Comparison of ENCODE assay signal across 8 cellular contexts in the genomic region with DNA sequence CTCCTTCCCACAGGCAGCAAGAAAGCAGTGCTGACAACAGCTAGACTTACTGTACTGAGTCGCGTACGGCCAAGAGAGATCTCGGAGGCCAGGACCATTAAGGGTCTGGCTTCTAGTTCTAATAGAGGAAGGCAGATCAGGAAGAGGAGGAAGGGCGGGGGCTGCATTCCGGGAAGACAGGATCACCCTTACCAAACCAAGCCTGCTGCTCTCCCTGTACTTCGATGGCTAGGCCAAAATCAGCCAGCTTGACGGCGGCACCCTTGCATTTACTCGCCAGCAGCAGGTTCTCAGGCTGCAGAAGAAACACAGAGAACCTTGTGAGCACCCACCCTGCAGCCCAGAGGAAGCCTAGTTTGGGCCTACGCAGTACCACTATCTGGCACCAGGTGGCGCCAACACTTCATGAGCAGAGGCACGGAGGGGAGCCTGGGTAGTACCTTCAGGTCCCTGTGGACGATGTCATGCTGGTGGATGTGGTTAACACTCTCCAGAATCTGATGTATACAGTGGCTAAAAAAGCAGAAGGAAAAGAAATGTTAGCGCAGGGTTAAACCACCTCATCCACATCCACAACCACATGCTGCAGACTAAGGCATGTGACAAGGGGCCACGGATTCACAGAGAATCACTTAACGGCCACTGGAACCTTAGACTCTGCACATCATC. TPM values are rescaled to one million over a fixed set of nuclear protein-coding genes. Genes with fewer than 3 reads are reported as not detected.
DNase-seq lines count a peak whose midpoint lies in the region; FAIRE-seq and TF ChIP-seq lines count a peak whose summit lies in the region.

No MANE protein-coding gene starts in this region.

- H3K4me2 ChIP-seq in H9 (ENCODE audit: insufficient read depth, insufficient read length, low read length): no peak overlapping the region
- H3K4me2 ChIP-seq in SU-DHL-6 (ENCODE audit: low read depth, low read length, poor library complexity, severe bottlenecking): no peak overlapping the region

- H3K27me3 ChIP-seq in H9 (ENCODE audit: insufficient read depth, low read length) (no peaks in the 10 kb centered on the region), SU-DHL-6 (ENCODE audit: low read length) (no peaks in the 10 kb centered on the region), prostate gland (replicated peaks; ENCODE audit: insufficient read depth) (no peaks in the 10 kb centered on the region)

- peak; percentile 93 for DNase-seq in GM10248 (ENCODE audit: extremely low spot score)
- DNase-seq in H9: peak; percentile 80
- DNase-seq in M059J (ENCODE audit: low read depth): peak; percentile 67
- peak; percentile 87 for DNase-seq in activated naive CD8-positive, alpha-beta T cell treated with anti-CD3 and anti-CD28 coated beads for 36 hours
- DNase-seq in cardiac septum (ENCODE audit: low spot score): peak; percentile 91
- DNase-seq in prostate gland (ENCODE audit: low spot score): peak; percentile 72
- peak; percentile 88 for DNase-seq in urothelium cell line (ENCODE audit: low spot score)

- FAIRE-seq in urothelium cell line (lab: Jason Lieb, UNC): peak; percentile 90

- peaks cover 8 to 17% of the 10 kb centered on the region in 2 experiments for H3K4me1 Mint-ChIP-seq in H9
- peaks cover 10% of the 10 kb centered on the region for H3K4me1 Mint-ChIP-seq in activated naive CD8-positive, alpha-beta T cell treated with anti-CD3 and anti-CD28 coated beads for 36 hours

- H3K36me3 ChIP-seq in SU-DHL-6 (ENCODE audit: low read length) (no peaks in the 10 kb centered on the region), prostate gland (peaks cover 0 to 19% of the 10 kb centered on the region in 2 donors)

- no peak overlapping the region for H2BK120ac ChIP-seq in H9 (ENCODE audit: low read depth, low read length, poor library complexity, severe bottlenecking)

- H3K79me1 ChIP-seq in H9 (ENCODE audit: insufficient read depth, low read depth, low read length, poor library complexity, severe bottlenecking): no peaks in the 10 kb centered on the region

- POLR2A ChIA-PET in GM10248 (lab: Yijun Ruan, JAX): no interaction called here

- no peak overlapping the region for H2BK5ac ChIP-seq in H9 (ENCODE audit: insufficient read length, low read length)

- H4K5ac ChIP-seq in H9 (ENCODE audit: insufficient read length, low read depth, low read length): no peak overlapping the region

- H2AK5ac ChIP-seq in H9 (ENCODE audit: insufficient read length, low read length): no peak overlapping the region

- H3K9ac ChIP-seq in H9 (ENCODE audit: extremely low read depth, insufficient read length, low read length) (no peak overlapping the region), SU-DHL-6 (ENCODE audit: low read length) (no peak overlapping the region)

- H3K9me2 ChIP-seq in SU-DHL-6 (replicated peaks; ENCODE audit: insufficient read depth, low read length): no peaks in the 10 kb centered on the region

- intact Hi-C loops in cardiac septum (cut with DNase I) (loop anchor here (1.0 to 2.0 kb wide), 2 partner anchors 30 to 92 kb away; no protein-coding TSS in a partner anchor), prostate gland (cut with DNase I) (loop anchor here (1.0 kb wide), 1 partner anchor 30 kb away; no protein-coding TSS in a partner anchor)

- H3K4me1 ChIP-seq in H9 (ENCODE audit: insufficient read depth, low read length) (no peaks in the 10 kb centered on the region), prostate gland (replicated peaks) (no peaks in the 10 kb centered on the region)

- no peak overlapping the region for H2BK15ac ChIP-seq in H9 (ENCODE audit: low read depth, low read length)

- H3K4me3 Mint-ChIP-seq in H9: no peak overlapping the region
- no peak overlapping the region for H3K4me3 Mint-ChIP-seq in activated naive CD8-positive, alpha-beta T cell treated with anti-CD3 and anti-CD28 coated beads for 36 hours

- no peak overlapping the region for H2BK12ac ChIP-seq in H9 (ENCODE audit: insufficient read length, low read depth, low read length)

- H3K9me3 ChIP-seq in H9 (ENCODE audit: control insufficient read depth, low read depth, low read length): no peaks in the 10 kb centered on the region
- no peaks in the 10 kb centered on the region for H3K9me3 ChIP-seq in SU-DHL-6 (ENCODE audit: insufficient read depth, low read length)
- no peaks in the 10 kb centered on the region for H3K9me3 ChIP-seq in prostate gland

- no peaks in the 10 kb centered on the region for H3K9me3 Mint-ChIP-seq in H9
- H3K9me3 Mint-ChIP-seq in activated naive CD8-positive, alpha-beta T cell treated with anti-CD3 and anti-CD28 coated beads for 36 hours: no peaks in the 10 kb centered on the region

- TF ChIP-seq POLR2A in prostate gland (IDR thresholded peaks at IDR 0.05): no peak

- H4K8ac ChIP-seq in H9 (replicated peaks; ENCODE audit: insufficient read length, low read depth, low read length): no peak overlapping the region

- H4K20me1 ChIP-seq in H9 (ENCODE audit: control insufficient read depth, insufficient read depth, insufficient read length) (no peaks in the 10 kb centered on the region), SU-DHL-6 (ENCODE audit: low read depth, low read length) (no peaks in the 10 kb centered on the region)

- CTCF ChIA-PET in GM10248 (lab: Yijun Ruan, JAX): interaction anchor here (0.7 to 12.2 kb wide), 33 partner anchors 10 to 352 kb away, joined by 3 to 383 read pairs (median 4); a partner anchor contains a TSS

- TF ChIP-seq CTCF in GM10248 (IDR thresholded peaks at IDR 0.05; ENCODE audit: control extremely low read depth, extremely low read depth, low read depth, missing control alignments): peak; percentile 99
- TF ChIP-seq CTCF in H9 (conservative IDR thresholded peaks at IDR 0.05): peak; percentile 99
- peak; percentile 90 for TF ChIP-seq CTCF in SU-DHL-6 (IDR thresholded peaks at IDR 0.05; ENCODE audit: insufficient read depth, low read length, poor library complexity, severe bottlenecking)
- TF ChIP-seq CTCF in prostate gland (IDR thresholded peaks at IDR 0.05): peak; percentile 97 to 99 (median 99)

- H3K27me3 Mint-ChIP-seq in H9 (ENCODE audit: low read depth): no peaks in the 10 kb centered on the region
- no peaks in the 10 kb centered on the region for H3K27me3 Mint-ChIP-seq in activated naive CD8-positive, alpha-beta T cell treated with anti-CD3 and anti-CD28 coated beads for 36 hours

- no peaks in the 10 kb centered on the region for H3F3A ChIP-seq in SU-DHL-6 (ENCODE audit: insufficient read depth)

- no CpG with 5 or more reads among the region's 17 CpGs for WGBS in H9 (ENCODE audit: extremely low coverage, insufficient read length, low lambda C conversion rate)
- WGBS in prostate gland: 45% methylated on average over 17 of the region's 17 CpGs

- H3K56ac ChIP-seq in H9 (ENCODE audit: insufficient read length, low read depth, low read length): no peak overlapping the region

- H3K4me3 ChIP-seq in SU-DHL-6 (ENCODE audit: insufficient read depth, low read length, poor library complexity, severe bottlenecking) (no peak overlapping the region), prostate gland (no peak overlapping the region)

- no peak overlapping the region for H3K27ac Mint-ChIP-seq in H9
- H3K27ac Mint-ChIP-seq in activated naive CD8-positive, alpha-beta T cell treated with anti-CD3 and anti-CD28 coated beads for 36 hours: peak overlapping the region; percentile 64

- H3K23ac ChIP-seq in H9 (ENCODE audit: insufficient read length, low read depth, low read length): no peak overlapping the region

- H4K91ac ChIP-seq in H9 (ENCODE audit: insufficient read length, low read depth, low read length): no peak overlapping the region

- H2AFZ ChIP-seq in H9 (ENCODE audit: low read length) (no peak overlapping the region), SU-DHL-6 (ENCODE audit: low read depth, low read length, severe bottlenecking) (no peak overlapping the region)

- H3K36me3 Mint-ChIP-seq in H9 (ENCODE audit: insufficient read depth in 1 of 3, low read depth in 3 of 3): peaks cover 25 to 68% (median 50%) of the 10 kb centered on the region in 3 experiments; a peak in 6 of 7 replicates
- H3K36me3 Mint-ChIP-seq in activated naive CD8-positive, alpha-beta T cell treated with anti-CD3 and anti-CD28 coated beads for 36 hours: peaks cover 17% of the 10 kb centered on the region

- H3K27ac ChIP-seq in H9 (ENCODE audit: insufficient read length, low read depth, low read length) (no peak overlapping the region), SU-DHL-6 (ENCODE audit: low read depth, low read length) (no peak overlapping the region), prostate gland (peak overlapping the region in 1 of 2 donors; percentile 53)

- H3K18ac ChIP-seq in H9 (ENCODE audit: insufficient read length, low read depth, low read length): no peak overlapping the region

- H3K79me2 ChIP-seq in H9 (ENCODE audit: insufficient read depth, low read length): no peaks in the 10 kb centered on the region
- no peaks in the 10 kb centered on the region for H3K79me2 ChIP-seq in SU-DHL-6 (ENCODE audit: insufficient read depth, low read length)

- H3T11ph ChIP-seq in H9 (ENCODE audit: low read length): no peak overlapping the region

- H3K14ac ChIP-seq in H9 (ENCODE audit: insufficient read depth, low read length): no peak overlapping the region

- no peak overlapping the region for H3K4ac ChIP-seq in H9 (ENCODE audit: low read depth, low read length)

- no peaks in the 10 kb centered on the region for H3K23me2 ChIP-seq in H9 (ENCODE audit: insufficient read length, low read depth, low read length, poor library complexity, severe bottlenecking)

- no peak overlapping the region for H2BK20ac ChIP-seq in H9 (ENCODE audit: low read depth, low read length, poor library complexity, severe bottlenecking)

RNA-seq across cellular contexts. Expression of a gene that starts 25.4 kb away (rescaled TPM):
- total RNA-seq in H9 (2021) (30.4 and 31.8 TPM in 2 replicates), cardiac septum (12.7 TPM), prostate gland (10 to 100 TPM; 41.9 to 47.8 TPM)
- total RNA-seq in M059J (2014; rRNA removed; shearing (Covaris generic)): 29.3 and 42.2 TPM in 2 replicates
- 10 to 100 TPM; 16.5 to 17.4 TPM for total RNA-seq in activated naive CD8-positive, alpha-beta T cell treated with anti-CD3 and anti-CD28 coated beads for 36 hours

RNA-seq across cellular contexts. Expression of a gene that starts 37.6 kb away (rescaled TPM):
- total RNA-seq in H9 (2021) (22.0 and 22.9 TPM in 2 replicates), cardiac septum (16.0 TPM), prostate gland (10 to 100 TPM; 39.7 to 57.4 TPM)
- total RNA-seq in M059J (2014; rRNA removed; shearing (Covaris generic)): 2.9 and 9.5 TPM in 2 replicates
- total RNA-seq in activated naive CD8-positive, alpha-beta T cell treated with anti-CD3 and anti-CD28 coated beads for 36 hours: 10 to 100 TPM; 45.9 to 49.7 TPM
